ENCODE assay signal across 12 cellular contexts in the genomic region with DNA sequence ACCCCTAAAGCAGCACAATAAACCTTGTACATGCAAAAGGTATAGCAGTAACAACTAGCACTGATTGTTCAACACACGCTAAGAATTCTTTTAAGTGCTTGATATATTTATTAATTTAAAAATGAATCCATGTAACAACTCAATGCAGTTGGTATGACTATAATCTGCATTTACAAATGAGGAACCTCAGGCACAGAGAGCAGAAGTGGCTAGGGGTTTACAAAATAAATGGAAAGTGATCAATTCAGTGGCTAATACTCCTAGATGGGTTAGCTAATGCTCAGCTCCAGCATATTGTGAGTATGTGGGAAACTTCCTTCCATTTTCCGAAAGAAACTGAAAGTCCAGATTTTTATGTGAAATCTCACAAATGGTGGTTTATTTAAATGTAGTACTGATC.
DNase-seq lines count a peak whose midpoint lies in the region; ATAC-seq, FAIRE-seq and TF ChIP-seq lines count a peak whose summit lies in the region.
"Had no signal": no experiment of that assay in that cellular context is flagged by ENCODE, and none has a peak within 500 bp of the region (broad histone marks: within the 10 kb centered on the region; RNA-seq: fewer than 3 reads in every experiment).

No MANE protein-coding gene starts in this region.

- no peak overlapping the region for H3K4me3 ChIP-seq in prostate gland
- H3K4me3 ChIP-seq: gastrocnemius medialis had no signal

- no peak for TF ChIP-seq CTCF in prostate gland (IDR thresholded peaks at IDR 0.05)

- no peaks in the 10 kb centered on the region for H3K9me3 Mint-ChIP-seq in activated T-cell treated with anti-CD3 and anti-CD28 coated beads, Interleukin-2, amount 50 U/mL, for 24 hours
- H3K9me3 Mint-ChIP-seq in natural killer cell treated with Interleukin-12 subunit alpha and Interleukin-12 subunit beta and Interleukin-15 and Interleukin-18, amount 100 ng/mL, for 72 hours = peaks cover 3% of the 10 kb centered on the region
- H3K9me3 Mint-ChIP-seq: brain had no signal

- 91% methylated on average over 2 of the region's 2 CpGs for WGBS in prostate gland

- no peak for TF ChIP-seq POLR2A in prostate gland (IDR thresholded peaks at IDR 0.05)
- no peak for TF ChIP-seq POLR2A in H54 (IDR thresholded peaks at IDR 0.05; ENCODE audit: low read depth, low read length)

- no peaks in the 10 kb centered on the region for H3K36me3 ChIP-seq in prostate gland
- H3K36me3 ChIP-seq: WERI-Rb-1 had no signal

- H3K4me3 Mint-ChIP-seq in activated T-cell treated with anti-CD3 and anti-CD28 coated beads, Interleukin-2, amount 50 U/mL, for 24 hours = peak overlapping the region; percentile 55
- H3K4me3 Mint-ChIP-seq in natural killer cell treated with Interleukin-12 subunit alpha and Interleukin-12 subunit beta and Interleukin-15 and Interleukin-18, amount 100 ng/mL, for 72 hours = peak overlapping the region; percentile 42
- H3K4me3 Mint-ChIP-seq: brain had no signal

- peak; percentile 35 for ATAC-seq in HG02642 (IDR thresholded peaks at IDR 0.05; ENCODE audit: poor library complexity, unreplicated experiment)
- no peak for ATAC-seq in natural killer cell treated with Interleukin-12 subunit alpha and Interleukin-12 subunit beta and Interleukin-15 and Interleukin-18, amount 100 ng/mL, for 72 hours
- ATAC-seq in HG03039 (IDR thresholded peaks at IDR 0.05; ENCODE audit: unreplicated experiment) = no peak
- ATAC-seq: gastrocnemius medialis had no signal

- intact Hi-C loops in prostate gland (cut with DNase I) = no loop called here

- no peaks in the 10 kb centered on the region for H3K27me3 Mint-ChIP-seq in activated T-cell treated with anti-CD3 and anti-CD28 coated beads, Interleukin-2, amount 50 U/mL, for 24 hours
- no peaks in the 10 kb centered on the region for H3K27me3 Mint-ChIP-seq in natural killer cell treated with Interleukin-12 subunit alpha and Interleukin-12 subunit beta and Interleukin-15 and Interleukin-18, amount 100 ng/mL, for 72 hours
- H3K27me3 Mint-ChIP-seq: brain had no signal

- DNase-seq in activated T-cell treated with anti-CD3 and anti-CD28 coated beads, Interleukin-2, amount 50 U/mL, for 24 hours = no peak
- DNase-seq in activated T-cell treated with anti-CD3 and anti-CD28 coated beads for 4 hours = no peak
- peak; percentile 93 for DNase-seq in OCI-M1 (lab: John Stamatoyannopoulos, UW)
- no peak for DNase-seq in natural killer cell treated with Interleukin-12 subunit alpha and Interleukin-12 subunit beta and Interleukin-15 and Interleukin-18, amount 100 ng/mL, for 72 hours (ENCODE audit: low spot score)
- no peak for DNase-seq in prostate gland (ENCODE audit: low spot score)
- DNase-seq in H54 (ENCODE audit: insufficient read length, low spot score) = no peak
- DNase-seq: gastrocnemius medialis, WERI-Rb-1 had no signal

- H3K36me3 Mint-ChIP-seq in activated T-cell treated with anti-CD3 and anti-CD28 coated beads, Interleukin-2, amount 50 U/mL, for 24 hours (ENCODE audit: low read depth) = peaks cover 46% of the 10 kb centered on the region
- peaks cover 12% of the 10 kb centered on the region for H3K36me3 Mint-ChIP-seq in natural killer cell treated with Interleukin-12 subunit alpha and Interleukin-12 subunit beta and Interleukin-15 and Interleukin-18, amount 100 ng/mL, for 72 hours

- no peaks in the 10 kb centered on the region for H3K9me3 ChIP-seq in prostate gland
- H3K9me3 ChIP-seq: gastrocnemius medialis had no signal

- no peak overlapping the region for H3K27ac ChIP-seq in prostate gland
- H3K27ac ChIP-seq: gastrocnemius medialis, WERI-Rb-1 had no signal

- peak overlapping the region; percentile 86 for H3K27ac Mint-ChIP-seq in activated T-cell treated with anti-CD3 and anti-CD28 coated beads, Interleukin-2, amount 50 U/mL, for 24 hours
- peak overlapping the region; percentile 41 to 78 for H3K27ac Mint-ChIP-seq in natural killer cell treated with Interleukin-12 subunit alpha and Interleukin-12 subunit beta and Interleukin-15 and Interleukin-18, amount 100 ng/mL, for 72 hours

- no peaks in the 10 kb centered on the region for H3K4me1 ChIP-seq in prostate gland (replicated peaks)

- FAIRE-seq in H54 (lab: Jason Lieb, UNC) = no peak
- FAIRE-seq: urothelium cell line had no signal

- peaks cover 47% of the 10 kb centered on the region for H3K4me1 Mint-ChIP-seq in activated T-cell treated with anti-CD3 and anti-CD28 coated beads, Interleukin-2, amount 50 U/mL, for 24 hours (ENCODE audit: low read depth)
- peaks cover 11% of the 10 kb centered on the region in 2 donors for H3K4me1 Mint-ChIP-seq in natural killer cell treated with Interleukin-12 subunit alpha and Interleukin-12 subunit beta and Interleukin-15 and Interleukin-18, amount 100 ng/mL, for 72 hours (ENCODE audit: low read depth in 2 of 2)

- no peaks in the 10 kb centered on the region for H3K27me3 ChIP-seq in prostate gland (replicated peaks; ENCODE audit: insufficient read depth)
- H3K27me3 ChIP-seq: gastrocnemius medialis had no signal
